Comparison of ENCODE assay signal across 2 cellular contexts in genomic region chr2:134397146-134397896, GRCh38.
TF ChIP-seq lines count a peak whose summit lies in the region.

No MANE protein-coding gene starts in this region.

TF ChIP-seq in IMR-90, 13 proteins besides CTCF, POLR2A, EP300 and RAD21:
- no peak for TF ChIP-seq FOS (IDR thresholded peaks at IDR 0.05; ENCODE audit: low read depth, low read length)
- no peak for TF ChIP-seq SMC3 (IDR thresholded peaks at IDR 0.05; ENCODE audit: low read depth, low read length)
- no peak for TF ChIP-seq CHD1 (IDR thresholded peaks at IDR 0.05; ENCODE audit: low read depth, low read length)
- no peak for TF ChIP-seq MXI1 (IDR thresholded peaks at IDR 0.05; ENCODE audit: borderline replicate concordance, low read depth, low read length)
- TF ChIP-seq RFX5 (IDR thresholded peaks at IDR 0.05; ENCODE audit: low read depth, low read length), result no peak
- TF ChIP-seq NFE2L2 (IDR thresholded peaks at IDR 0.05; ENCODE audit: low read depth, low read length), result no peak
- no peak for TF ChIP-seq USF2 (IDR thresholded peaks at IDR 0.05; ENCODE audit: low read depth, low read length)
- TF ChIP-seq ELK1 (IDR thresholded peaks at IDR 0.05; ENCODE audit: borderline replicate concordance, low read depth, low read length), result no peak
- TF ChIP-seq RCOR1 (IDR thresholded peaks at IDR 0.05; ENCODE audit: insufficient replicate concordance, low read length), result no peak
- no peak for TF ChIP-seq MAFK (IDR thresholded peaks at IDR 0.05; ENCODE audit: low read depth, low read length)
- no peak for TF ChIP-seq BHLHE40 (IDR thresholded peaks at IDR 0.05; ENCODE audit: low read depth, low read length)
- no peak for TF ChIP-seq MAZ (IDR thresholded peaks at IDR 0.05; ENCODE audit: borderline replicate concordance, low read depth, low read length)
- no peak for TF ChIP-seq CEBPB (IDR thresholded peaks at IDR 0.05; ENCODE audit: low read depth, low read length)

TF ChIP-seq in WTC11, 78 proteins besides CTCF, POLR2A, EP300 and RAD21:
- TF ChIP-seq ZBTB21 (CRISPR knock-in tag; IDR thresholded peaks at IDR 0.05; ENCODE audit: borderline replicate concordance), result no peak
- TF ChIP-seq ZNF425 (CRISPR knock-in tag; conservative IDR thresholded peaks at IDR 0.05), result no peak
- no peak for TF ChIP-seq E2F1 (CRISPR knock-in tag; IDR thresholded peaks at IDR 0.05)
- no peak for TF ChIP-seq ZNF532 (CRISPR knock-in tag; IDR thresholded peaks at IDR 0.05; ENCODE audit: borderline replicate concordance)
- no peak for TF ChIP-seq NFYB (CRISPR knock-in tag; conservative IDR thresholded peaks at IDR 0.05; ENCODE audit: low read depth)
- TF ChIP-seq E2F5 (CRISPR knock-in tag; IDR thresholded peaks at IDR 0.05), result no peak
- TF ChIP-seq ATF6 (CRISPR knock-in tag; IDR thresholded peaks at IDR 0.05), result no peak
- TF ChIP-seq ZNF416 (CRISPR knock-in tag; IDR thresholded peaks at IDR 0.05), result no peak
- TF ChIP-seq CREB1 (CRISPR knock-in tag; IDR thresholded peaks at IDR 0.05), result no peak
- TF ChIP-seq ZNF232 (CRISPR knock-in tag; IDR thresholded peaks at IDR 0.05), result no peak
